17 cellular contexts compared by ENCODE assay signal in the genomic region with DNA sequence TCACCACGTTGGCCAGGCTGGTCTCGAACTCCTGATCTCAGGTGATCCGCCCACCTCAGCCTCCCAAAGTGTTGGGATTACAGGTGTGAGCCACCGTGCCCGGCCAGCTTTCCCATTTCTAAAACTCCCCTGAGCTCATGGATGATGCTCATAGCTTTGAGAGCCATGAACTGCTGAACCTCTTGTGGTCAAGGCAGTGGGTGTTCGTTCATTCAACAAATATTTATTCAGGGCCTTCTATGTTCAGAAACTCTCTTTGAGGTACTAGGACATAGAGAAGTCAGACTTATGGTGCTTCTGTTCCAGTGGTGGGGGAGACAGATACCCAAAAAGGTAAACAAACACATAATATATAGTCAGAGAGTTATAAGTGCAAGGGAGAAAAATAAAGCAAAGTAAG. TPM values are rescaled to one million over a fixed set of nuclear protein-coding genes. Genes with fewer than 3 reads are reported as not detected.
DNase-seq lines count a peak whose midpoint lies in the region; ATAC-seq and TF ChIP-seq lines count a peak whose summit lies in the region.
"Had no signal": no experiment of that assay in that cellular context is flagged by ENCODE, and none has a peak within 500 bp of the region (broad histone marks: within the 10 kb centered on the region; RNA-seq: fewer than 3 reads in every experiment).

No MANE protein-coding gene starts in this region.

- DNase-seq in stimulated activated naive CD8-positive, alpha-beta T cell treated with anti-CD3 and anti-CD28 coated beads, Interleukin-15, Interleukin-2, amounts not matched to agents 100 U/mL and 50 U/mL, for 24 hours, result no peak
- no peak for DNase-seq in activated T-helper 1 cell treated with anti-CD3 and anti-CD28 coated beads, Interleukin-12 subunit alpha, Interleukin-12 subunit beta, Interleukin-2, Interleukin-4 antibody, amounts not matched to agents 30 ng/mL and 10 ng/mL and 1 ng/mL, durations not matched to agents 14 hours and 24 hours and 36 hours (ENCODE audit: low spot score)
- DNase-seq in progenitor cell of endocrine pancreas (ENCODE audit: low spot score, unreplicated experiment) (no peak), NCI-H2227 treated with DMSO at 0.1 percent for 48 hours (lab: John Stamatoyannopoulos, UW) (no peak)
- DNase-seq: CD4-positive, alpha-beta memory T cell; DMS79 treated with DMSO at 0.1 percent for 48 hours; HCEC 1CT; NCI-H1105 treated with DMSO at 0.1 percent for 48 hours; NCI-H187; NCI-H345; NCI-H69; SW 1271 had no signal

- peaks cover 16% of the 10 kb centered on the region for H3K27me3 Mint-ChIP-seq in stimulated activated naive CD8-positive, alpha-beta T cell treated with anti-CD3 and anti-CD28 coated beads, Interleukin-15, Interleukin-2, amounts not matched to agents 100 ng/mL and 50 ng/mL, for 24 hours
- no peaks in the 10 kb centered on the region for H3K27me3 Mint-ChIP-seq in activated T-helper 1 cell treated with anti-CD3 and anti-CD28 coated beads, Interleukin-12 subunit alpha, Interleukin-12 subunit beta, Interleukin-2, Interleukin-4 antibody, amounts not matched to agents 30 ng/mL and 10 ng/mL and 1 ng/mL, durations not matched to agents 14 hours and 24 hours and 36 hours (ENCODE audit: insufficient read depth)
- H3K27me3 Mint-ChIP-seq in progenitor cell of endocrine pancreas, result peaks cover 5% of the 10 kb centered on the region

- H3K36me3 Mint-ChIP-seq in stimulated activated naive CD8-positive, alpha-beta T cell treated with anti-CD3 and anti-CD28 coated beads, Interleukin-15, Interleukin-2, amounts not matched to agents 100 ng/mL and 50 ng/mL, for 24 hours (ENCODE audit: low read depth), result no peaks in the 10 kb centered on the region
- H3K36me3 Mint-ChIP-seq in activated T-helper 1 cell treated with anti-CD3 and anti-CD28 coated beads, Interleukin-12 subunit alpha, Interleukin-12 subunit beta, Interleukin-2, Interleukin-4 antibody, amounts not matched to agents 30 ng/mL and 10 ng/mL and 1 ng/mL, durations not matched to agents 14 hours and 24 hours and 36 hours (ENCODE audit: low read depth), result peaks cover 21% of the 10 kb centered on the region
- peaks cover 10% of the 10 kb centered on the region for H3K36me3 Mint-ChIP-seq in progenitor cell of endocrine pancreas (ENCODE audit: insufficient read depth)
- H3K36me3 Mint-ChIP-seq: CD4-positive, alpha-beta memory T cell had no signal

- no peaks in the 10 kb centered on the region for H3K9me3 Mint-ChIP-seq in stimulated activated naive CD8-positive, alpha-beta T cell treated with anti-CD3 and anti-CD28 coated beads, Interleukin-15, Interleukin-2, amounts not matched to agents 100 ng/mL and 50 ng/mL, for 24 hours
- H3K9me3 Mint-ChIP-seq in activated T-helper 1 cell treated with anti-CD3 and anti-CD28 coated beads, Interleukin-12 subunit alpha, Interleukin-12 subunit beta, Interleukin-2, Interleukin-4 antibody, amounts not matched to agents 30 ng/mL and 10 ng/mL and 1 ng/mL, durations not matched to agents 14 hours and 24 hours and 36 hours, result no peaks in the 10 kb centered on the region
- no peaks in the 10 kb centered on the region for H3K9me3 Mint-ChIP-seq in progenitor cell of endocrine pancreas (ENCODE audit: low read depth)
- H3K9me3 Mint-ChIP-seq: CD4-positive, alpha-beta memory T cell had no signal

- intact Hi-C loops in activated T-helper 1 cell treated with anti-CD3 and anti-CD28 coated beads, Interleukin-12 subunit alpha, Interleukin-12 subunit beta, Interleukin-2, Interleukin-4 antibody, amounts not matched to agents 30 ng/mL and 10 ng/mL and 1 ng/mL, durations not matched to agents 14 hours and 24 hours and 36 hours (cut with micrococcal nuclease), result no loop called here

- H3K27ac Mint-ChIP-seq in stimulated activated naive CD8-positive, alpha-beta T cell treated with anti-CD3 and anti-CD28 coated beads, Interleukin-15, Interleukin-2, amounts not matched to agents 100 ng/mL and 50 ng/mL, for 24 hours, result peak overlapping the region; percentile 69
- peak overlapping the region; percentile 64 for H3K27ac Mint-ChIP-seq in activated T-helper 1 cell treated with anti-CD3 and anti-CD28 coated beads, Interleukin-12 subunit alpha, Interleukin-12 subunit beta, Interleukin-2, Interleukin-4 antibody, amounts not matched to agents 30 ng/mL and 10 ng/mL and 1 ng/mL, durations not matched to agents 14 hours and 24 hours and 36 hours
- peak overlapping the region; percentile 15 for H3K27ac Mint-ChIP-seq in progenitor cell of endocrine pancreas

- H3K4me3 Mint-ChIP-seq in stimulated activated naive CD8-positive, alpha-beta T cell treated with anti-CD3 and anti-CD28 coated beads, Interleukin-15, Interleukin-2, amounts not matched to agents 100 ng/mL and 50 ng/mL, for 24 hours, result no peak overlapping the region
- peak overlapping the region; percentile 8 for H3K4me3 Mint-ChIP-seq in activated T-helper 1 cell treated with anti-CD3 and anti-CD28 coated beads, Interleukin-12 subunit alpha, Interleukin-12 subunit beta, Interleukin-2, Interleukin-4 antibody, amounts not matched to agents 30 ng/mL and 10 ng/mL and 1 ng/mL, durations not matched to agents 14 hours and 24 hours and 36 hours
- no peak overlapping the region for H3K4me3 Mint-ChIP-seq in progenitor cell of endocrine pancreas (ENCODE audit: low read depth)

- ATAC-seq in stimulated activated naive CD8-positive, alpha-beta T cell treated with anti-CD3 and anti-CD28 coated beads, Interleukin-15, Interleukin-2, amounts not matched to agents 100 U/mL and 50 U/mL, for 24 hours, result no peak
- ATAC-seq in HG03095 (IDR thresholded peaks at IDR 0.05; ENCODE audit: unreplicated experiment), result no peak

- TF ChIP-seq CTCF in progenitor cell of endocrine pancreas (IDR thresholded peaks at IDR 0.05; ENCODE audit: unreplicated experiment), result no peak

- H3K4me1 Mint-ChIP-seq in stimulated activated naive CD8-positive, alpha-beta T cell treated with anti-CD3 and anti-CD28 coated beads, Interleukin-15, Interleukin-2, amounts not matched to agents 100 ng/mL and 50 ng/mL, for 24 hours (ENCODE audit: low read depth), result peaks cover 52% of the 10 kb centered on the region
- H3K4me1 Mint-ChIP-seq in activated T-helper 1 cell treated with anti-CD3 and anti-CD28 coated beads, Interleukin-12 subunit alpha, Interleukin-12 subunit beta, Interleukin-2, Interleukin-4 antibody, amounts not matched to agents 30 ng/mL and 10 ng/mL and 1 ng/mL, durations not matched to agents 14 hours and 24 hours and 36 hours (ENCODE audit: low read depth), result peaks cover 56% of the 10 kb centered on the region
- H3K4me1 Mint-ChIP-seq in progenitor cell of endocrine pancreas (ENCODE audit: low read depth), result peaks cover 9% of the 10 kb centered on the region

RNA-seq across cellular contexts. Expression of gene BSPRY, which starts 2.7 kb away (rescaled TPM):
- total RNA-seq in activated T-helper 1 cell treated with anti-CD3 and anti-CD28 coated beads, Interleukin-12 subunit alpha, Interleukin-12 subunit beta, Interleukin-2, Interleukin-4 antibody, amounts not matched to agents 30 ng/mL and 10 ng/mL and 1 ng/mL, durations not matched to agents 14 hours and 24 hours and 36 hours, result 12.3 and 12.8 TPM in 2 replicates
- total RNA-seq in progenitor cell of endocrine pancreas, result 18.8 and 19.7 TPM in 2 replicates
- total RNA-seq: CD4-positive, alpha-beta memory T cell; LHCN-M2; SJSA1 had no signal

RNA-seq across cellular contexts. Expression of gene WDR31, which starts 11.9 kb away (rescaled TPM):
- 1.9 and 2.2 TPM in 2 replicates for total RNA-seq in activated T-helper 1 cell treated with anti-CD3 and anti-CD28 coated beads, Interleukin-12 subunit alpha, Interleukin-12 subunit beta, Interleukin-2, Interleukin-4 antibody, amounts not matched to agents 30 ng/mL and 10 ng/mL and 1 ng/mL, durations not matched to agents 14 hours and 24 hours and 36 hours
- 5.1 and 5.7 TPM in 2 replicates for total RNA-seq in progenitor cell of endocrine pancreas

RNA-seq across cellular contexts. Expression of gene HDHD3, which starts 24.8 kb away (rescaled TPM):
- 15.7 and 18.5 TPM in 2 replicates for total RNA-seq in activated T-helper 1 cell treated with anti-CD3 and anti-CD28 coated beads, Interleukin-12 subunit alpha, Interleukin-12 subunit beta, Interleukin-2, Interleukin-4 antibody, amounts not matched to agents 30 ng/mL and 10 ng/mL and 1 ng/mL, durations not matched to agents 14 hours and 24 hours and 36 hours
- total RNA-seq in progenitor cell of endocrine pancreas, result 77.4 and 83.9 TPM in 2 replicates

RNA-seq across cellular contexts. Expression of gene RNF183, which starts 48.8 kb away (rescaled TPM):
- not detected in 2 replicates for total RNA-seq in activated T-helper 1 cell treated with anti-CD3 and anti-CD28 coated beads, Interleukin-12 subunit alpha, Interleukin-12 subunit beta, Interleukin-2, Interleukin-4 antibody, amounts not matched to agents 30 ng/mL and 10 ng/mL and 1 ng/mL, durations not matched to agents 14 hours and 24 hours and 36 hours
- 0.26 and 0.44 TPM in 2 replicates for total RNA-seq in progenitor cell of endocrine pancreas
- total RNA-seq: CD4-positive, alpha-beta memory T cell; G401; LHCN-M2; SJSA1 had no signal

RNA-seq across cellular contexts. Expression of gene ALAD, which starts 49.1 kb away (rescaled TPM):
- total RNA-seq in activated T-helper 1 cell treated with anti-CD3 and anti-CD28 coated beads, Interleukin-12 subunit alpha, Interleukin-12 subunit beta, Interleukin-2, Interleukin-4 antibody, amounts not matched to agents 30 ng/mL and 10 ng/mL and 1 ng/mL, durations not matched to agents 14 hours and 24 hours and 36 hours, result 23.0 and 23.7 TPM in 2 replicates
- 59.3 and 64.3 TPM in 2 replicates for total RNA-seq in progenitor cell of endocrine pancreas

Comparison
In these comparisons a context has a peak if more than half of its experiments do, and no peak if none do; other contexts are left out.
1. H3K27ac Mint-ChIP-seq: peak in every context shown above with its lines; median percentile 69 in stimulated activated naive CD8-positive, alpha-beta T cell treated with anti-CD3 and anti-CD28 coated beads, Interleukin-15, Interleukin-2, amounts not matched to agents 100 ng/mL and 50 ng/mL, for 24 hours; 64 in activated T-helper 1 cell treated with anti-CD3 and anti-CD28 coated beads, Interleukin-12 subunit alpha, Interleukin-12 subunit beta, Interleukin-2, Interleukin-4 antibody, amounts not matched to agents 30 ng/mL and 10 ng/mL and 1 ng/mL, durations not matched to agents 14 hours and 24 hours and 36 hours; 15 in progenitor cell of endocrine pancreas.